Comparison of ENCODE assay signal across 28 cellular contexts in the genomic region with DNA sequence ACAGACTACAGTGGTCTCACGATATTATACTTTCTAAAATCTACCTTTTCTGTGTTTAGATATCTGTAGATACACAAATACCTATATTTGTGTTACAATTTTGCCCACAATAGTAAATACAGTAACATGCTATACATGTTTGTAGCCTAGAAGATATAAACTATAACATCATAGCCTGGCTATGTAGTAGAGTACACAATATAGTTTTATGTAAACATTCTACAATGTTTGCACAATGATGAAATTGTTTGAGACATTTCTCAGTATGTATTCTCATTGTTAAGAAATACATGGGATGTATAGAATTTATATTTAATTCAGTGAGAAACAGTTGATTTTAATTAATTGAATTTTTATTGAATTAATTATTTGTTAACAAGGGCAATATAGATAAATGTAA.
"Had no signal": no experiment of that assay in that cellular context is flagged by ENCODE, and none has a peak within 500 bp of the region (broad histone marks: within the 10 kb centered on the region; RNA-seq: fewer than 3 reads in every experiment).

No MANE protein-coding gene starts in this region.

- H3K27me3 ChIP-seq: brain microvascular endothelial cell, esophagus muscularis mucosa, foreskin keratinocyte, gastrocnemius medialis, heart left ventricle had no signal

- H3K4me1 ChIP-seq: esophagus muscularis mucosa, foreskin keratinocyte, gastrocnemius medialis, heart left ventricle had no signal

- ATAC-seq: activated T-cell treated with anti-CD3 and anti-CD28 coated beads, Interleukin-2, amount 50 U/mL, for 4 hours; activated T-helper 17 cell treated with anti-CD3 and anti-CD28 coated beads, Interleukin-2, amount 50 U/mL, for 72 hours; effector memory CD8-positive, alpha-beta T cell; foreskin keratinocyte; gastrocnemius medialis; heart left ventricle; T-helper 17 cell had no signal

- H3K27ac ChIP-seq: brain microvascular endothelial cell, coronary artery, esophagus muscularis mucosa, foreskin keratinocyte, gastrocnemius medialis, heart left ventricle had no signal

- H3K36me3 ChIP-seq: brain microvascular endothelial cell, esophagus muscularis mucosa, gastrocnemius medialis, heart left ventricle had no signal

- DNase-seq: activated CD4-positive, alpha-beta memory T cell treated with anti-CD3 and anti-CD28 coated beads, Interleukin-2, amount 10 ng/mL, durations not matched to agents 7 days and 5 days; activated CD4-positive, alpha-beta T cell treated with anti-CD3 and anti-CD28 coated beads for 1 hour; activated CD4-positive, alpha-beta T cell treated with anti-CD3 and anti-CD28 coated beads for 4 hours; activated CD4-positive, alpha-beta T cell treated with anti-CD3 and anti-CD28 coated beads, Interleukin-2, amount 10 ng/mL, durations not matched to agents 7 days and 5 days; activated CD4-positive, alpha-beta T cell treated with anti-CD3 and anti-CD28 coated beads, Interleukin-2, amount 50 U/mL, for 4 hours; activated CD4-positive, CD25-positive, alpha-beta regulatory T cell; activated CD8-positive, alpha-beta memory T cell treated with anti-CD3 and anti-CD28 coated beads, Interleukin-2, amount 50 U/mL, for 48 hours; activated effector memory CD4-positive, alpha-beta T cell treated with Interleukin-2 at 50 U/mL for 16 hours; activated gamma-delta T cell treated with Interleukin-2 at 50 U/mL for 16 hours; activated naive CD4-positive, alpha-beta T cell treated with anti-CD3 and anti-CD28 coated beads, Interleukin-2, amount 50 U/mL, for 16 hours; activated naive CD4-positive, alpha-beta T cell treated with Interleukin-2 at 50 U/mL for 16 hours; activated T-cell treated with anti-CD3 and anti-CD28 coated beads for 4 hours; activated T-cell treated with anti-CD3 and anti-CD28 coated beads, Interleukin-2, amount 50 U/mL, for 4 hours; amniotic stem cell; anterior cingulate cortex; brain microvascular endothelial cell; effector CD4-positive, alpha-beta T cell; effector memory CD8-positive, alpha-beta T cell; erythroblast; foreskin keratinocyte; gastrocnemius medialis; glutamatergic neuron; heart left ventricle; T-helper 17 cell; T1000 had no signal

- H3K4me3 ChIP-seq: coronary artery, esophagus muscularis mucosa, gastrocnemius medialis, heart left ventricle had no signal

- H3K9me3 ChIP-seq: esophagus muscularis mucosa, gastrocnemius medialis had no signal
